In genomic region chr7:26664735-26665420, GRCh38 we compare ENCODE assay signal across 9 cellular contexts.
DNase-seq lines count a peak whose midpoint lies in the region; ATAC-seq, FAIRE-seq and TF ChIP-seq lines count a peak whose summit lies in the region.
"Had no signal": no experiment of that assay in that cellular context is flagged by ENCODE, and none has a peak within 500 bp of the region (broad histone marks: within the 10 kb centered on the region; RNA-seq: fewer than 3 reads in every experiment).

No MANE protein-coding gene starts in this region.

- H3K36me3 ChIP-seq in OCI-LY7 (ENCODE audit: insufficient read depth, low read length) (no peaks in the 10 kb centered on the region), endothelial cell of umbilical vein (ENCODE audit: control insufficient read depth in 2 of 2, extremely low read depth in 1 of 2, insufficient read depth in 2 of 2, low read length in 2 of 2) (no peaks in the 10 kb centered on the region)
- H3K36me3 ChIP-seq: thoracic aorta had no signal

- H3K27ac Mint-ChIP-seq in stimulated activated naive CD8-positive, alpha-beta T cell treated with anti-CD3 and anti-CD28 coated beads, Interleukin-15, Interleukin-2, amounts not matched to agents 100 ng/mL and 50 ng/mL, for 24 hours = no peak overlapping the region

- dilution Hi-C loops in endothelial cell of umbilical vein (cut with MboI; ENCODE audit: extremely low pct_ligation_motif_present, low sequenced_read_pairs) = no loop called here

- H3K36me3 Mint-ChIP-seq in stimulated activated naive CD8-positive, alpha-beta T cell treated with anti-CD3 and anti-CD28 coated beads, Interleukin-15, Interleukin-2, amounts not matched to agents 100 ng/mL and 50 ng/mL, for 24 hours (ENCODE audit: low read depth) = no peaks in the 10 kb centered on the region

- H3K9ac ChIP-seq in endothelial cell of umbilical vein (replicated peaks; ENCODE audit: extremely low read depth, insufficient read depth, low read length) = no peak overlapping the region

- no peak overlapping the region for H3K4me3 ChIP-seq in OCI-LY7 (ENCODE audit: low read depth, low read length, poor library complexity, severe bottlenecking)
- H3K4me3 ChIP-seq in endothelial cell of umbilical vein (replicated peaks in 1 of 3; ENCODE audit: insufficient read depth in 1 of 3, low read depth in 1 of 3, low read length in 3 of 3) = no peak overlapping the region
- H3K4me3 ChIP-seq: thoracic aorta had no signal

- intact Hi-C loops in OCI-LY7 (cut with micrococcal nuclease; ENCODE audit: unreplicated experiment) (loop anchor here (5.0 kb wide), 2 partner anchors 388 to 497 kb away; no protein-coding TSS in a partner anchor), endothelial cell of umbilical vein (cut with micrococcal nuclease) (loop anchor here (5.0 to 10.0 kb wide), 4 partner anchors 218 to 800 kb away; partner anchors contain the start of gene NFE2L3)

- no peak for ATAC-seq in HG03378 (IDR thresholded peaks at IDR 0.05; ENCODE audit: unreplicated experiment)

- TF ChIP-seq POLR2A in endothelial cell of umbilical vein (IDR thresholded peaks at IDR 0.05; ENCODE audit: low read depth, low read length) = no peak

- CTCF ChIA-PET in OCI-LY7 (lab: Charles Lee; ENCODE audit: unreplicated experiment) (no interaction called here), endothelial cell of umbilical vein (lab: Charles Lee) (interaction anchor here (0.8 to 7.6 kb wide), 10 partner anchors 266 to 770 kb away, joined by 3 to 345 read pairs (median 6); no protein-coding TSS in a partner anchor)

- no peaks in the 10 kb centered on the region for H3K27me3 ChIP-seq in endothelial cell of umbilical vein (ENCODE audit: control insufficient read depth in 2 of 2, insufficient read depth in 2 of 2, low read length in 2 of 2)

- peak; percentile 8 to 22 for DNase-seq in NCI-H187 (lab: John Stamatoyannopoulos, UW)
- no peak for DNase-seq in NCI-H187 treated with DMSO at 0.1 percent for 48 hours (lab: John Stamatoyannopoulos, UW)
- DNase-seq in OCI-LY7 (ENCODE audit: low spot score) = peak; percentile 20
- peak; percentile 87 for DNase-seq in endothelial cell of umbilical vein (ENCODE audit: low read depth, low spot score)
- no peak for DNase-seq in activated CD4-positive, CD25-positive, alpha-beta regulatory T cell treated with anti-CD3 and anti-CD28 coated beads, Interleukin-2, amount 50 U/mL, for 72 hours
- DNase-seq in HT-29 (ENCODE audit: low spot score) = no peak

- peak; percentile 79 for FAIRE-seq in endothelial cell of umbilical vein (lab: Jason Lieb, UNC)

- peak overlapping the region; percentile 28 for H3K4me3 Mint-ChIP-seq in stimulated activated naive CD8-positive, alpha-beta T cell treated with anti-CD3 and anti-CD28 coated beads, Interleukin-15, Interleukin-2, amounts not matched to agents 100 ng/mL and 50 ng/mL, for 24 hours

- no peaks in the 10 kb centered on the region for H3K27me3 Mint-ChIP-seq in stimulated activated naive CD8-positive, alpha-beta T cell treated with anti-CD3 and anti-CD28 coated beads, Interleukin-15, Interleukin-2, amounts not matched to agents 100 ng/mL and 50 ng/mL, for 24 hours

- TF ChIP-seq CTCF in OCI-LY7 (conservative IDR thresholded peaks at IDR 0.05; ENCODE audit: low read length) (no peak), endothelial cell of umbilical vein (IDR thresholded peaks at IDR 0.05; ENCODE audit: extremely low read depth in 1 of 2, insufficient read depth in 1 of 2, low read depth in 1 of 2, low read length in 2 of 2) (no peak)

- peaks cover 17% of the 10 kb centered on the region for H3K4me1 Mint-ChIP-seq in stimulated activated naive CD8-positive, alpha-beta T cell treated with anti-CD3 and anti-CD28 coated beads, Interleukin-15, Interleukin-2, amounts not matched to agents 100 ng/mL and 50 ng/mL, for 24 hours (ENCODE audit: low read depth)

- no peaks in the 10 kb centered on the region for H3K9me1 ChIP-seq in endothelial cell of umbilical vein (replicated peaks; ENCODE audit: control insufficient read depth, extremely low read depth, insufficient read depth, low read length)

- BruUV-seq in OCI-LY7 (replicated peaks; lab: Mats Ljungman, UMichigan) = no TSS peak
- no TSS peak for BruUV-seq in endothelial cell of umbilical vein (replicated peaks; lab: Mats Ljungman, UMichigan)

- H3K9me3 ChIP-seq in OCI-LY7 (ENCODE audit: low read length) = no peaks in the 10 kb centered on the region
- no peaks in the 10 kb centered on the region for H3K9me3 ChIP-seq in endothelial cell of umbilical vein (replicated peaks; ENCODE audit: control insufficient read depth, insufficient read depth, low read length)
- H3K9me3 ChIP-seq: thoracic aorta had no signal

- H3K9me2 ChIP-seq in OCI-LY7 (ENCODE audit: insufficient read depth, low read length) = no peaks in the 10 kb centered on the region

- no peaks in the 10 kb centered on the region for H3K9me3 Mint-ChIP-seq in stimulated activated naive CD8-positive, alpha-beta T cell treated with anti-CD3 and anti-CD28 coated beads, Interleukin-15, Interleukin-2, amounts not matched to agents 100 ng/mL and 50 ng/mL, for 24 hours

- no peaks in the 10 kb centered on the region for H4K20me1 ChIP-seq in OCI-LY7 (ENCODE audit: insufficient read depth, low read length)
- no peaks in the 10 kb centered on the region for H4K20me1 ChIP-seq in endothelial cell of umbilical vein (replicated peaks; ENCODE audit: control insufficient read depth, extremely low read depth, insufficient read depth, low read length)

- H3K27ac ChIP-seq in OCI-LY7 (ENCODE audit: low read depth, low read length, poor library complexity, severe bottlenecking) = no peak overlapping the region
- H3K27ac ChIP-seq in endothelial cell of umbilical vein (ENCODE audit: insufficient read depth, low read depth, low read length) = no peak overlapping the region
- H3K27ac ChIP-seq: thoracic aorta had no signal

- H3K4me2 ChIP-seq in OCI-LY7 (ENCODE audit: low read length) (no peak overlapping the region), endothelial cell of umbilical vein (ENCODE audit: insufficient read depth, low read length) (peak overlapping the region; percentile 36)

- H3K79me2 ChIP-seq in OCI-LY7 (ENCODE audit: insufficient read depth, low read depth, low read length) = no peaks in the 10 kb centered on the region
- no peaks in the 10 kb centered on the region for H3K79me2 ChIP-seq in endothelial cell of umbilical vein (ENCODE audit: control insufficient read depth, insufficient read depth, low read length)

- H2AFZ ChIP-seq in OCI-LY7 (ENCODE audit: low read length) (no peak overlapping the region), endothelial cell of umbilical vein (ENCODE audit: low read depth, low read length) (no peak overlapping the region)

- POLR2A ChIA-PET in OCI-LY7 (lab: Charles Lee) (interaction anchor here (0.7 kb wide), 1 partner anchor 85 kb away, joined by 3 read pairs; no protein-coding TSS in a partner anchor), endothelial cell of umbilical vein (lab: Charles Lee) (no interaction called here)

- H3K4me1 ChIP-seq in OCI-LY7 (ENCODE audit: insufficient read depth, low read length, poor library complexity, severe bottlenecking) (no peaks in the 10 kb centered on the region), endothelial cell of umbilical vein (ENCODE audit: control insufficient read depth, extremely low read depth, insufficient read depth, low read length) (peaks cover 3% of the 10 kb centered on the region)

TF ChIP-seq in endothelial cell of umbilical vein, 7 proteins besides CTCF, POLR2A, EP300 and RAD21:
- TF ChIP-seq MAX (IDR thresholded peaks at IDR 0.05; ENCODE audit: insufficient read depth, insufficient read length) (no peak), FOS (IDR thresholded peaks at IDR 0.05; ENCODE audit: borderline replicate concordance, insufficient read depth, low read length) (no peak), JUN (IDR thresholded peaks at IDR 0.05; ENCODE audit: borderline replicate concordance, insufficient read depth, insufficient read length, low read depth) (no peak), MYC (IDR thresholded peaks at IDR 0.05; ENCODE audit: low read depth, low read length) (no peak), EZH2 (IDR thresholded peaks at IDR 0.05; ENCODE audit: borderline replicate concordance, low read depth, low read length, severe bottlenecking) (no peak), GATA2 (IDR thresholded peaks at IDR 0.05; ENCODE audit: insufficient read depth, insufficient read length, low read depth, low read length) (no peak), POLR2AphosphoS5 (IDR thresholded peaks at IDR 0.05; ENCODE audit: insufficient read depth, low read depth, low read length) (no peak)

Comparison
In these comparisons a context has a peak if more than half of its experiments do, and no peak if none do; other contexts are left out.
1. DNase-seq: peak in NCI-H187 (2 of 2), OCI-LY7 (single experiment) and endothelial cell of umbilical vein (single experiment); none in NCI-H187 treated with DMSO at 0.1 percent for 48 hours (single experiment), activated CD4-positive, CD25-positive, alpha-beta regulatory T cell treated with anti-CD3 and anti-CD28 coated beads, Interleukin-2, amount 50 U/mL, for 72 hours (single experiment) and HT-29 (single experiment).